8 cellular contexts compared by ENCODE assay signal in genomic region chr17:4998027-4998665, GRCh38. TPM values are rescaled to one million over a fixed set of nuclear protein-coding genes. Genes with fewer than 3 reads are reported as not detected.
DNase-seq lines count a peak whose midpoint lies in the region; ATAC-seq and TF ChIP-seq lines count a peak whose summit lies in the region.

No MANE protein-coding gene starts in this region.

- H3K4me1 Mint-ChIP-seq in activated naive CD4-positive, alpha-beta T cell treated with anti-CD3 and anti-CD28 coated beads for 36 hours (ENCODE audit: low read depth), result peaks cover 18% of the 10 kb centered on the region

- H3K9me3 Mint-ChIP-seq in activated naive CD4-positive, alpha-beta T cell treated with anti-CD3 and anti-CD28 coated beads for 36 hours, result no peaks in the 10 kb centered on the region

- H3K27me3 Mint-ChIP-seq in activated naive CD4-positive, alpha-beta T cell treated with anti-CD3 and anti-CD28 coated beads for 36 hours (ENCODE audit: low read depth), result no peaks in the 10 kb centered on the region

- H3K4me1 ChIP-seq in iPS-15b (ENCODE audit: control insufficient read depth, insufficient read depth, low read length) (peaks cover 6% of the 10 kb centered on the region), skeletal muscle satellite cell (ENCODE audit: control insufficient read depth, insufficient read depth, low read length) (peaks cover 26% of the 10 kb centered on the region)

- peak overlapping the region; percentile 83 for H3K4me3 Mint-ChIP-seq in activated naive CD4-positive, alpha-beta T cell treated with anti-CD3 and anti-CD28 coated beads for 36 hours

- H3K36me3 Mint-ChIP-seq in activated naive CD4-positive, alpha-beta T cell treated with anti-CD3 and anti-CD28 coated beads for 36 hours (ENCODE audit: low read depth), result peaks cover 7% of the 10 kb centered on the region

- H3K27ac Mint-ChIP-seq in activated naive CD4-positive, alpha-beta T cell treated with anti-CD3 and anti-CD28 coated beads for 36 hours, result no peak overlapping the region

- peak overlapping the region; percentile 96 for H3K4me2 ChIP-seq in skeletal muscle satellite cell (ENCODE audit: low read length)

- H3K36me3 ChIP-seq in iPS-15b (ENCODE audit: control insufficient read depth, insufficient read depth, low read length) (peaks cover 21% of the 10 kb centered on the region), skeletal muscle satellite cell (ENCODE audit: insufficient read depth, low read length) (peaks cover 23% of the 10 kb centered on the region)

- H3K27me3 ChIP-seq in HL-60 (ENCODE audit: insufficient read depth, poor library complexity, severe bottlenecking) (no peaks in the 10 kb centered on the region), iPS-15b (ENCODE audit: control insufficient read depth, insufficient read depth, low read length) (peaks cover 3% of the 10 kb centered on the region), skeletal muscle satellite cell (ENCODE audit: control insufficient read depth, insufficient read depth, low read length) (no peaks in the 10 kb centered on the region)

- no peak for DNase-seq in activated naive CD4-positive, alpha-beta T cell treated with anti-CD3 and anti-CD28 coated beads for 36 hours
- no peak for DNase-seq in activated naive CD4-positive, alpha-beta T cell treated with Interleukin-2 at 50 U/mL for 16 hours
- DNase-seq in HL-60 (ENCODE audit: low read depth in 1 of 2, low spot score in 1 of 2), result no peak
- no peak for DNase-seq in occipital lobe (lab: John Stamatoyannopoulos, UW)

- H3K9ac ChIP-seq in iPS-15b (ENCODE audit: low read depth, low read length), result peak overlapping the region; percentile 54
- H3K9ac ChIP-seq in skeletal muscle satellite cell (ENCODE audit: low read depth, low read length), result peak overlapping the region; percentile 91

- peak overlapping the region; percentile 46; the same call in 1 of the 2 replicates for H3K27ac ChIP-seq in HL-60 (replicated peaks)
- peak overlapping the region; percentile 73 for H3K27ac ChIP-seq in angular gyrus (ENCODE audit: low read depth, low read length)

- intact Hi-C loops in activated naive CD4-positive, alpha-beta T cell treated with anti-CD3 and anti-CD28 coated beads for 36 hours (cut with micrococcal nuclease), result loop anchor here (5.0 kb wide), 1 partner anchor 114 kb away; the partner anchor contains the start of gene ZNF232

- no peak for TF ChIP-seq CTCF in HL-60 (IDR thresholded peaks at IDR 0.05; ENCODE audit: insufficient read depth, low read length)

- peak overlapping the region; percentile 68 for H3K4me3 ChIP-seq in HL-60 (replicated peaks; ENCODE audit: insufficient read depth, low read length)
- H3K4me3 ChIP-seq in iPS-15b (ENCODE audit: low read depth, low read length), result peak overlapping the region; percentile 87
- H3K4me3 ChIP-seq in skeletal muscle satellite cell (ENCODE audit: low read length), result peak overlapping the region; percentile 88

- H3K9me3 ChIP-seq in iPS-15b (ENCODE audit: control insufficient read depth, insufficient read depth, low read length) (no peaks in the 10 kb centered on the region), skeletal muscle satellite cell (replicated peaks; ENCODE audit: low read length) (no peaks in the 10 kb centered on the region)

- CTCF ChIA-PET in activated naive CD4-positive, alpha-beta T cell treated with anti-CD3 and anti-CD28 coated beads for 36 hours (lab: Charles Lee), result interaction anchor here (0.6 to 1.9 kb wide), 3 partner anchors 8 to 89 kb away, joined by 3 to 6 read pairs (median 5); partner anchors contain the start of gene CAMTA2

- ATAC-seq in HG03469 (IDR thresholded peaks at IDR 0.05; ENCODE audit: unreplicated experiment), result no peak

RNA-seq across cellular contexts. Expression of gene KIF1C, which starts 0.4 kb away (rescaled TPM):
- 10 to 100 TPM; 30.5 to 31.1 TPM for total RNA-seq in activated naive CD4-positive, alpha-beta T cell treated with anti-CD3 and anti-CD28 coated beads for 36 hours
- 43.9 and 45.2 TPM in 2 replicates for total RNA-seq in skeletal muscle satellite cell (2012; rRNA removed)
- total RNA-seq in occipital lobe, result 12.5 TPM

RNA-seq across cellular contexts. Expression of gene INCA1, which starts 0.8 kb away (rescaled TPM):
- under 1 TPM; 0.21 to 0.54 TPM for total RNA-seq in activated naive CD4-positive, alpha-beta T cell treated with anti-CD3 and anti-CD28 coated beads for 36 hours
- 0.51 and 1.5 TPM in 2 replicates for total RNA-seq in skeletal muscle satellite cell (2012; rRNA removed)
- total RNA-seq in occipital lobe, result 0.31 TPM

RNA-seq across cellular contexts. Expression of gene CAMTA2, which starts 10.7 kb away (rescaled TPM):
- 10 to 100 TPM; 79.1 to 79.5 TPM for total RNA-seq in activated naive CD4-positive, alpha-beta T cell treated with anti-CD3 and anti-CD28 coated beads for 36 hours
- 12.0 and 13.2 TPM in 2 replicates for total RNA-seq in skeletal muscle satellite cell (2012; rRNA removed)
- 5.1 TPM for total RNA-seq in occipital lobe

RNA-seq across cellular contexts. Expression of gene SPAG7, which starts 30.5 kb away (rescaled TPM):
- total RNA-seq in activated naive CD4-positive, alpha-beta T cell treated with anti-CD3 and anti-CD28 coated beads for 36 hours, result 10 to 100 TPM; 68.6 to 70.2 TPM
- total RNA-seq in skeletal muscle satellite cell (2012; rRNA removed), result 24.6 and 29.5 TPM in 2 replicates
- total RNA-seq in occipital lobe, result 21.1 TPM

RNA-seq across cellular contexts. Expression of gene SLC52A1, which starts 37.1 kb away (rescaled TPM):
- under 1 TPM; 0.12 to 0.19 TPM for total RNA-seq in activated naive CD4-positive, alpha-beta T cell treated with anti-CD3 and anti-CD28 coated beads for 36 hours
- total RNA-seq in skeletal muscle satellite cell (2012; rRNA removed), result 0.25 TPM in 1 of 2 replicates, not detected in the other
- not detected for total RNA-seq in occipital lobe

Comparison
In these comparisons a context has a peak if more than half of its experiments do, and no peak if none do; other contexts are left out.
1. RNA of gene CAMTA2, which starts 10.7 kb away (total RNA-seq): 79.1 to 79.5 TPM in activated naive CD4-positive, alpha-beta T cell treated with anti-CD3 and anti-CD28 coated beads for 36 hours; 5.1 TPM in occipital lobe (single experiment); every median in the first group is over 10 times any median in the second.
2. Peak in every context shown above with its lines, with median percentiles within 50 percentile points of each other: H3K4me3 ChIP-seq.